ENCODE assay signal across 1 cellular context in genomic region chr17:80991645-80992076, GRCh38.
TF ChIP-seq lines count a peak whose summit lies in the region.

CHMP6 (plus strand) TSS chr17:80991841; CDS start chr17:80991919, 78 bp downstream.

TF ChIP-seq in HepG2, 621 proteins besides CTCF, POLR2A, EP300 and RAD21 (continued from another document and continues in another):
- TF ChIP-seq, protein P1, sequence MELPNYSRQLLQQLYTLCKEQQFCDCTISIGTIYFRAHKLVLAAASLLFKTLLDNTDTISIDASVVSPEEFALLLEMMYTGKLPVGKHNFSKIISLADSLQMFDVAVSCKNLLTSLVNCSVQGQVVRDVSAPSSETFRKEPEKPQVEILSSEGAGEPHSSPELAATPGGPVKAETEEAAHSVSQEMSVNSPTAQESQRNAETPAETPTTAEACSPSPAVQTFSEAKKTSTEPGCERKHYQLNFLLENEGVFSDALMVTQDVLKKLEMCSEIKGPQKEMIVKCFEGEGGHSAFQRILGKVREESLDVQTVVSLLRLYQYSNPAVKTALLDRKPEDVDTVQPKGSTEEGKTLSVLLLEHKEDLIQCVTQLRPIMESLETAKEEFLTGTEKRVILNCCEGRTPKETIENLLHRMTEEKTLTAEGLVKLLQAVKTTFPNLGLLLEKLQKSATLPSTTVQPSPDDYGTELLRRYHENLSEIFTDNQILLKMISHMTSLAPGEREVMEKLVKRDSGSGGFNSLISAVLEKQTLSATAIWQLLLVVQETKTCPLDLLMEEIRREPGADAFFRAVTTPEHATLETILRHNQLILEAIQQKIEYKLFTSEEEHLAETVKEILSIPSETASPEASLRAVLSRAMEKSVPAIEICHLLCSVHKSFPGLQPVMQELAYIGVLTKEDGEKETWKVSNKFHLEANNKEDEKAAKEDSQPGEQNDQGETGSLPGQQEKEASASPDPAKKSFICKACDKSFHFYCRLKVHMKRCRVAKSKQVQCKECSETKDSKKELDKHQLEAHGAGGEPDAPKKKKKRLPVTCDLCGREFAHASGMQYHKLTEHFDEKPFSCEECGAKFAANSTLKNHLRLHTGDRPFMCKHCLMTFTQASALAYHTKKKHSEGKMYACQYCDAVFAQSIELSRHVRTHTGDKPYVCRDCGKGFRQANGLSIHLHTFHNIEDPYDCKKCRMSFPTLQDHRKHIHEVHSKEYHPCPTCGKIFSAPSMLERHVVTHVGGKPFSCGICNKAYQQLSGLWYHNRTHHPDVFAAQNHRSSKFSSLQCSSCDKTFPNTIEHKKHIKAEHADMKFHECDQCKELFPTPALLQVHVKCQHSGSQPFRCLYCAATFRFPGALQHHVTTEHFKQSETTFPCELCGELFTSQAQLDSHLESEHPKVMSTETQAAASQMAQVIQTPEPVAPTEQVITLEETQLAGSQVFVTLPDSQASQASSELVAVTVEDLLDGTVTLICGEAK (IDR thresholded peaks at IDR 0.05) = no peak
- TF ChIP-seq, protein P1 (CRISPR knock-in tag; IDR thresholded peaks at IDR 0.05) = 0 out of 2 replicates have a peak, but pooled peaks have one; percentile 13
- TF ChIP-seq ZNF784 (CRISPR knock-in tag; IDR thresholded peaks at IDR 0.05; ENCODE audit: borderline replicate concordance) = no peak
- TF ChIP-seq ISX (CRISPR knock-in tag; conservative IDR thresholded peaks at IDR 0.05) = no peak
- TF ChIP-seq ZNF580 (CRISPR knock-in tag; IDR thresholded peaks at IDR 0.05; ENCODE audit: borderline replicate concordance, low read depth) = no peak
- TF ChIP-seq ATRX (CRISPR knock-in tag; IDR thresholded peaks at IDR 0.05; ENCODE audit: borderline replicate concordance) = no peak
- TF ChIP-seq ZNF674 (CRISPR knock-in tag; IDR thresholded peaks at IDR 0.05; ENCODE audit: low read depth) = no peak
- TF ChIP-seq, protein P2, sequence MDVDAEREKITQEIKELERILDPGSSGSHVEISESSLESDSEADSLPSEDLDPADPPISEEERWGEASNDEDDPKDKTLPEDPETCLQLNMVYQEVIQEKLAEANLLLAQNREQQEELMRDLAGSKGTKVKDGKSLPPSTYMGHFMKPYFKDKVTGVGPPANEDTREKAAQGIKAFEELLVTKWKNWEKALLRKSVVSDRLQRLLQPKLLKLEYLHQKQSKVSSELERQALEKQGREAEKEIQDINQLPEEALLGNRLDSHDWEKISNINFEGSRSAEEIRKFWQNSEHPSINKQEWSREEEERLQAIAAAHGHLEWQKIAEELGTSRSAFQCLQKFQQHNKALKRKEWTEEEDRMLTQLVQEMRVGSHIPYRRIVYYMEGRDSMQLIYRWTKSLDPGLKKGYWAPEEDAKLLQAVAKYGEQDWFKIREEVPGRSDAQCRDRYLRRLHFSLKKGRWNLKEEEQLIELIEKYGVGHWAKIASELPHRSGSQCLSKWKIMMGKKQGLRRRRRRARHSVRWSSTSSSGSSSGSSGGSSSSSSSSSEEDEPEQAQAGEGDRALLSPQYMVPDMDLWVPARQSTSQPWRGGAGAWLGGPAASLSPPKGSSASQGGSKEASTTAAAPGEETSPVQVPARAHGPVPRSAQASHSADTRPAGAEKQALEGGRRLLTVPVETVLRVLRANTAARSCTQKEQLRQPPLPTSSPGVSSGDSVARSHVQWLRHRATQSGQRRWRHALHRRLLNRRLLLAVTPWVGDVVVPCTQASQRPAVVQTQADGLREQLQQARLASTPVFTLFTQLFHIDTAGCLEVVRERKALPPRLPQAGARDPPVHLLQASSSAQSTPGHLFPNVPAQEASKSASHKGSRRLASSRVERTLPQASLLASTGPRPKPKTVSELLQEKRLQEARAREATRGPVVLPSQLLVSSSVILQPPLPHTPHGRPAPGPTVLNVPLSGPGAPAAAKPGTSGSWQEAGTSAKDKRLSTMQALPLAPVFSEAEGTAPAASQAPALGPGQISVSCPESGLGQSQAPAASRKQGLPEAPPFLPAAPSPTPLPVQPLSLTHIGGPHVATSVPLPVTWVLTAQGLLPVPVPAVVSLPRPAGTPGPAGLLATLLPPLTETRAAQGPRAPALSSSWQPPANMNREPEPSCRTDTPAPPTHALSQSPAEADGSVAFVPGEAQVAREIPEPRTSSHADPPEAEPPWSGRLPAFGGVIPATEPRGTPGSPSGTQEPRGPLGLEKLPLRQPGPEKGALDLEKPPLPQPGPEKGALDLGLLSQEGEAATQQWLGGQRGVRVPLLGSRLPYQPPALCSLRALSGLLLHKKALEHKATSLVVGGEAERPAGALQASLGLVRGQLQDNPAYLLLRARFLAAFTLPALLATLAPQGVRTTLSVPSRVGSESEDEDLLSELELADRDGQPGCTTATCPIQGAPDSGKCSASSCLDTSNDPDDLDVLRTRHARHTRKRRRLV (CRISPR knock-in tag; IDR thresholded peaks at IDR 0.05) = no peak
- no peak; the same call in 1 of the 2 replicates for TF ChIP-seq BHLHE40 (IDR thresholded peaks at IDR 0.05; ENCODE audit: low read length)
- TF ChIP-seq POGK (CRISPR knock-in tag; conservative IDR thresholded peaks at IDR 0.05) = no peak; the same call in 1 of the 2 replicates
- 0 out of 2 replicates have a peak, but pooled peaks have one; percentile 20 for TF ChIP-seq RXRA (CRISPR knock-in tag; IDR thresholded peaks at IDR 0.05)
- no peak for TF ChIP-seq SP1 (IDR thresholded peaks at IDR 0.05)
- TF ChIP-seq SP1 (CRISPR knock-in tag; IDR thresholded peaks at IDR 0.05) = peak; percentile 42; the same call in 1 of the 2 replicates
- no peak for TF ChIP-seq HNRNPH1 (optimal IDR thresholded peaks at IDR 0.05; ENCODE audit: low read depth, low read length)
- no peak for TF ChIP-seq NFKBIZ (CRISPR knock-in tag; IDR thresholded peaks at IDR 0.05)
- TF ChIP-seq ZNF235 (CRISPR knock-in tag; IDR thresholded peaks at IDR 0.05; ENCODE audit: borderline replicate concordance) = 0 out of 2 replicates have a peak, but pooled peaks have one; percentile 70
- TF ChIP-seq POLR2G (IDR thresholded peaks at IDR 0.05; ENCODE audit: low read depth, low read length) = peak; percentile 71
- no peak for TF ChIP-seq ZNF552 (CRISPR knock-in tag; IDR thresholded peaks at IDR 0.05; ENCODE audit: borderline replicate concordance)
- no peak for TF ChIP-seq MLLT10 (CRISPR knock-in tag; IDR thresholded peaks at IDR 0.05)
- TF ChIP-seq CENPT (CRISPR knock-in tag; IDR thresholded peaks at IDR 0.05; ENCODE audit: low read depth) = 0 out of 2 replicates have a peak, but pooled peaks have one; percentile 58
- 0 out of 2 replicates have a peak, but pooled peaks have one; percentile 36 for TF ChIP-seq ZBTB33 (CRISPR knock-in tag; IDR thresholded peaks at IDR 0.05)
- TF ChIP-seq NAIF1 (CRISPR knock-in tag; IDR thresholded peaks at IDR 0.05; ENCODE audit: borderline replicate concordance) = no peak
- TF ChIP-seq HNRNPLL (IDR thresholded peaks at IDR 0.05; ENCODE audit: low read depth, low read length, poor library complexity, severe bottlenecking) = peak; percentile 15
- TF ChIP-seq ELF3 (CRISPR knock-in tag; IDR thresholded peaks at IDR 0.05) = peak; percentile 36
- no peak for TF ChIP-seq SMAD3 (CRISPR knock-in tag; IDR thresholded peaks at IDR 0.05)
- TF ChIP-seq, protein P3, sequence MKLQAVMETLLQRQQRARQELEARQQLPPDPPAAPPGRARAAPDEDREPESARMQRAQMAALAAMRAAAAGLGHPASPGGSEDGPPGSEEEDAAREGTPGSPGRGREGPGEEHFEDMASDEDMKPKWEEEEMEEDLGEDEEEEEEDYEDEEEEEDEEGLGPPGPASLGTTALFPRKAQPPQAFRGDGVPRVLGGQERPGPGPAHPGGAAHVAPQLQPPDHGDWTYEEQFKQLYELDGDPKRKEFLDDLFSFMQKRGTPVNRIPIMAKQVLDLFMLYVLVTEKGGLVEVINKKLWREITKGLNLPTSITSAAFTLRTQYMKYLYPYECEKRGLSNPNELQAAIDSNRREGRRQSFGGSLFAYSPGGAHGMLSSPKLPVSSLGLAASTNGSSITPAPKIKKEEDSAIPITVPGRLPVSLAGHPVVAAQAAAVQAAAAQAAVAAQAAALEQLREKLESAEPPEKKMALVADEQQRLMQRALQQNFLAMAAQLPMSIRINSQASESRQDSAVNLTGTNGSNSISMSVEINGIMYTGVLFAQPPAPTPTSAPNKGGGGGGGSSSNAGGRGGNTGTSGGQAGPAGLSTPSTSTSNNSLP (IDR thresholded peaks at IDR 0.05; ENCODE audit: low read depth, low read length) = no peak
- TF ChIP-seq THYN1 (CRISPR knock-in tag; IDR thresholded peaks at IDR 0.05; ENCODE audit: borderline replicate concordance, low read depth) = no peak
- TF ChIP-seq MAFK (conservative IDR thresholded peaks at IDR 0.05 in 1 of 2, IDR thresholded peaks at IDR 0.05 in 1 of 2; ENCODE audit: low read length in 2 of 2) = no peak
- no peak for TF ChIP-seq MBNL3 (CRISPR knock-in tag; conservative IDR thresholded peaks at IDR 0.05)
- no peak for TF ChIP-seq ELF1 (CRISPR knock-in tag; IDR thresholded peaks at IDR 0.05)
- TF ChIP-seq HMG20B (CRISPR knock-in tag; conservative IDR thresholded peaks at IDR 0.05) = no peak
- TF ChIP-seq ZBTB7A (CRISPR knock-in tag; IDR thresholded peaks at IDR 0.05) = no peak
- no peak for TF ChIP-seq GPBP1L1 (CRISPR knock-in tag; IDR thresholded peaks at IDR 0.05)
- peak; percentile 77 for TF ChIP-seq MEIS2 (CRISPR knock-in tag; IDR thresholded peaks at IDR 0.05)
- TF ChIP-seq PHF21A (CRISPR knock-in tag; IDR thresholded peaks at IDR 0.05) = no peak; the same call in 1 of the 2 replicates
- no peak for TF ChIP-seq SUZ12 (IDR thresholded peaks at IDR 0.05; ENCODE audit: low read depth, low read length)
- TF ChIP-seq ZNF720 (CRISPR knock-in tag; IDR thresholded peaks at IDR 0.05) = no peak
